7 cellular contexts compared by ENCODE assay signal in genomic region chr16:31455601-31456314, GRCh38. TPM values are rescaled to one million over a fixed set of nuclear protein-coding genes. Genes with fewer than 3 reads are reported as not detected.
A peak's percentile ranks its signal among the peaks of the same experiment; 100 is the strongest.
DNase-seq lines count a peak whose midpoint lies in the region; ATAC-seq and TF ChIP-seq lines count a peak whose summit lies in the region.

No MANE protein-coding gene starts in this region.

- in situ Hi-C loops in mammary epithelial cell (cut with MboI; ENCODE audit: low sequenced_read_pairs in 2 of 2), result loop anchor here (5.0 to 25.0 kb wide), 4 partner anchors 242 to 419 kb away; partner anchors contain the start of genes ZNF267 (in 2 of the 2) and FUS (in 1 of the 2)

- dilution Hi-C loops in mammary epithelial cell (cut with HindIII; ENCODE audit: low sequenced_read_pairs), result loop anchor here (10.0 to 25.0 kb wide), 4 partner anchors 69 to 491 kb away; partner anchors contain the start of genes AHSP, FUS, ZNF646 and ZNF668

- ATAC-seq in GM19467 (IDR thresholded peaks at IDR 0.05; ENCODE audit: unreplicated experiment), result no peak

- TF ChIP-seq CTCF in NB4 (IDR thresholded peaks at IDR 0.05; ENCODE audit: low read depth, low read length) (peak; percentile 62), mammary epithelial cell (conservative IDR thresholded peaks at IDR 0.05 in 1 of 2, IDR thresholded peaks at IDR 0.05 in 1 of 2; ENCODE audit: extremely low read depth in 1 of 2, insufficient read depth in 1 of 2, low read depth in 1 of 2, low read length in 2 of 2) (peak in 1 of 2 donors; percentile 33), parathyroid adenoma (IDR thresholded peaks at IDR 0.05) (peak; percentile 6)

- TF ChIP-seq POLR2A in NB4 (IDR thresholded peaks at IDR 0.05; ENCODE audit: extremely low read depth, insufficient read length), result no peak

- H4K20me1 ChIP-seq in mammary epithelial cell (ENCODE audit: insufficient read depth, low read length), result no peaks in the 10 kb centered on the region

- H3K9ac ChIP-seq in mammary epithelial cell (ENCODE audit: insufficient read depth, low read length) (no peak overlapping the region), parathyroid adenoma (no peak overlapping the region)

- no peaks in the 10 kb centered on the region for H3K36me3 ChIP-seq in mammary epithelial cell (ENCODE audit: insufficient read depth, low read length)
- no peaks in the 10 kb centered on the region for H3K36me3 ChIP-seq in parathyroid adenoma (ENCODE audit: control insufficient read depth, insufficient read depth, low read length)

- H3K9me3 ChIP-seq in mammary epithelial cell (replicated peaks; ENCODE audit: insufficient read depth, low read length), result no peaks in the 10 kb centered on the region
- H3K9me3 ChIP-seq in parathyroid adenoma (ENCODE audit: control insufficient read depth, low read length), result no peaks in the 10 kb centered on the region

- intact Hi-C loops in mammary epithelial cell (cut with micrococcal nuclease), result no loop called here

- CTCF ChIA-PET in mammary epithelial cell (lab: Charles Lee; ENCODE audit: low non-redundant PET), result interaction anchor here (0.6 kb wide), 1 partner anchor 413 kb away, joined by 5 read pairs; no protein-coding TSS in a partner anchor

- BruUV-seq in mammary epithelial cell (replicated peaks; lab: Mats Ljungman, UMichigan), result no TSS peak

- 70% methylated on average over 16 of the region's 17 CpGs for WGBS in mammary epithelial cell (ENCODE audit: low coverage, missing lambda C conversion rate)

- DNase-seq in ELR (ENCODE audit: low read depth) (peak; percentile 41), NB4 (ENCODE audit: low read depth) (peak; percentile 64), mammary epithelial cell (no peak), NCI-H1092 (lab: John Stamatoyannopoulos, UW) (no peak)
- DNase-seq in activated CD4-positive, CD25-positive, alpha-beta regulatory T cell (lab: John Stamatoyannopoulos, UW), result no peak

- H3K27me3 ChIP-seq in mammary epithelial cell (ENCODE audit: insufficient read depth, low read length) (no peaks in the 10 kb centered on the region), parathyroid adenoma (ENCODE audit: control insufficient read depth, insufficient read depth, low read length) (no peaks in the 10 kb centered on the region)

- H2AFZ ChIP-seq in mammary epithelial cell (ENCODE audit: low read depth, low read length), result no peak overlapping the region
- H2AFZ ChIP-seq in parathyroid adenoma, result no peak overlapping the region

- H3K4me2 ChIP-seq in mammary epithelial cell (ENCODE audit: insufficient read depth, low read depth, low read length), result peak overlapping the region; percentile 26
- peak overlapping the region; percentile 48 for H3K4me2 ChIP-seq in parathyroid adenoma (ENCODE audit: low read length)

- H3K4me1 ChIP-seq in mammary epithelial cell (ENCODE audit: insufficient read depth, low read length), result peaks cover 63% of the 10 kb centered on the region
- peaks cover 45% of the 10 kb centered on the region for H3K4me1 ChIP-seq in parathyroid adenoma

- H3K79me2 ChIP-seq in mammary epithelial cell (ENCODE audit: insufficient read depth, low read length) (peaks cover 50% of the 10 kb centered on the region), parathyroid adenoma (peaks cover 25% of the 10 kb centered on the region)

- H3K27ac ChIP-seq in mammary epithelial cell (ENCODE audit: insufficient read depth, low read depth, low read length), result no peak overlapping the region
- H3K27ac ChIP-seq in parathyroid adenoma, result no peak overlapping the region

- H3K4me3 ChIP-seq in NB4 (ENCODE audit: low read depth, low read length) (peak overlapping the region; percentile 32), mammary epithelial cell (replicated peaks in 1 of 3; ENCODE audit: insufficient read depth in 1 of 3, low read depth in 2 of 3, low read length in 3 of 3) (no peak overlapping the region), parathyroid adenoma (ENCODE audit: low read depth, low read length) (no peak overlapping the region)

RNA-seq across cellular contexts. Expression of gene ARMC5, which starts 3.5 kb away (rescaled TPM):
- 10 to 100 TPM in 1 of 2 donors, 1 to 10 TPM in 1; 8.7 to 10.7 TPM for total RNA-seq in mammary epithelial cell
- polyA plus RNA-seq in mammary epithelial cell, result 6.4 TPM
- polyA minus RNA-seq in mammary epithelial cell, result 9.8 TPM

RNA-seq across cellular contexts. Expression of gene ZNF843, which starts 13.2 kb away (rescaled TPM):
- under 1 TPM; 0.09 to 0.17 TPM for total RNA-seq in mammary epithelial cell
- 0.06 TPM for polyA plus RNA-seq in mammary epithelial cell
- not detected for polyA minus RNA-seq in mammary epithelial cell

RNA-seq across cellular contexts. Expression of gene TGFB1I1, which starts 16.2 kb away (rescaled TPM):
- total RNA-seq in mammary epithelial cell, result 10 to 100 TPM; 45.4 to 50.7 TPM
- polyA plus RNA-seq in mammary epithelial cell, result 22.7 TPM
- 62.4 TPM for polyA minus RNA-seq in mammary epithelial cell

RNA-seq across cellular contexts. Expression of gene SLC5A2, which starts 27.2 kb away (rescaled TPM):
- total RNA-seq in mammary epithelial cell, result under 1 TPM in 1 of 2 donors, not detected in 1; 0.66 TPM
- polyA plus RNA-seq in mammary epithelial cell, result 0.17 TPM
- polyA minus RNA-seq in mammary epithelial cell, result not detected

RNA-seq across cellular contexts. Expression of gene COX6A2, which starts 27.6 kb away (rescaled TPM):
- not detected for total RNA-seq in mammary epithelial cell
- not detected for polyA plus RNA-seq in mammary epithelial cell
- not detected for polyA minus RNA-seq in mammary epithelial cell

Comparison
In these comparisons a context has a peak if more than half of its experiments do, and no peak if none do; other contexts are left out.
1. DNase-seq: peak in ELR (single experiment) and NB4 (single experiment); none in mammary epithelial cell (single experiment), NCI-H1092 (single experiment) and activated CD4-positive, CD25-positive, alpha-beta regulatory T cell (0 of 4).